Comparison of ENCODE assay signal across 18 cellular contexts in genomic region chr5:142007237-142007544, GRCh38. TPM values are rescaled to one million over a fixed set of nuclear protein-coding genes. Genes with fewer than 3 reads are reported as not detected.
A peak's percentile ranks its signal among the peaks of the same experiment; 100 is the strongest.
DNase-seq lines count a peak whose midpoint lies in the region; ATAC-seq and TF ChIP-seq lines count a peak whose summit lies in the region.
"Had no signal": no experiment of that assay in that cellular context is flagged by ENCODE, and none has a peak within 500 bp of the region (broad histone marks: within the 10 kb centered on the region; RNA-seq: fewer than 3 reads in every experiment).

No MANE protein-coding gene starts in this region.

- peak overlapping the region; percentile 39; the same call in 1 of the 2 replicates for H3K4me2 ChIP-seq in KMS-11
- no peak overlapping the region for H3K4me2 ChIP-seq in PC-3 (ENCODE audit: low read length)

- H3K79me2 ChIP-seq in KMS-11 (ENCODE audit: insufficient read depth, low read depth) = no peaks in the 10 kb centered on the region; the same call in 1 of the 2 replicates
- H3K79me2 ChIP-seq in PC-3 (ENCODE audit: low read length) = peaks cover 8% of the 10 kb centered on the region; the same call in 1 of the 2 replicates

- CTCF ChIA-PET in PC-3 (lab: Charles Lee) = interaction anchor here (0.6 kb wide), 1 partner anchor 58 kb away, joined by 5 read pairs; no protein-coding TSS in a partner anchor

- H3K36me3 ChIP-seq in KMS-11 (ENCODE audit: insufficient read depth) (no peaks in the 10 kb centered on the region), PC-3 (ENCODE audit: low read depth, low read length) (no peaks in the 10 kb centered on the region; the same call in none of the 2 replicates)

- H3K4me3 ChIP-seq in KMS-11 (IDR thresholded peaks at IDR 0.05; ENCODE audit: insufficient read depth, low read depth, low read length) (no peak overlapping the region), PC-3 (ENCODE audit: low read length) (no peak overlapping the region)
- H3K4me3 ChIP-seq: body of pancreas, gastrocnemius medialis had no signal

- intact Hi-C loops in PC-3 (cut with micrococcal nuclease) = no loop called here

- no peak for ATAC-seq in stimulated activated naive CD8-positive, alpha-beta T cell treated with anti-CD3 and anti-CD28 coated beads, Interleukin-15, Interleukin-2, amounts not matched to agents 100 U/mL and 50 U/mL, for 24 hours
- ATAC-seq in activated naive CD8-positive, alpha-beta T cell treated with anti-CD3 and anti-CD28 coated beads, Interleukin-2, amount 50 U/mL, for 24 hours = no peak
- ATAC-seq in PC-3 (no peak), HG03354 (IDR thresholded peaks at IDR 0.05; ENCODE audit: poor library complexity, severe bottlenecking, unreplicated experiment) (no peak)
- ATAC-seq: body of pancreas, gastrocnemius medialis, left lobe of liver had no signal

- no peaks in the 10 kb centered on the region for H3F3A ChIP-seq in PC-3 (ENCODE audit: low read length, unreplicated experiment)

- peaks cover 77% of the 10 kb centered on the region for H3K4me1 Mint-ChIP-seq in stimulated activated naive CD8-positive, alpha-beta T cell treated with anti-CD3 and anti-CD28 coated beads, Interleukin-15, Interleukin-2, amounts not matched to agents 100 ng/mL and 50 ng/mL, for 24 hours (ENCODE audit: low read depth)
- peaks cover 69% of the 10 kb centered on the region for H3K4me1 Mint-ChIP-seq in activated naive CD8-positive, alpha-beta T cell treated with anti-CD3 and anti-CD28 coated beads, Interleukin-2, amount 50 U/mL, for 24 hours

- H3K9me3 ChIP-seq in PC-3 (ENCODE audit: low read length) = no peaks in the 10 kb centered on the region
- H3K9me3 ChIP-seq: body of pancreas, gastrocnemius medialis had no signal

- DNase-seq in stimulated activated naive CD8-positive, alpha-beta T cell treated with anti-CD3 and anti-CD28 coated beads, Interleukin-15, Interleukin-2, amounts not matched to agents 100 U/mL and 50 U/mL, for 24 hours = no peak
- DNase-seq in activated naive CD8-positive, alpha-beta T cell treated with anti-CD3 and anti-CD28 coated beads, Interleukin-2, amount 50 U/mL, for 24 hours = no peak
- DNase-seq in PC-3 = no peak
- no peak for DNase-seq in hippocampal formation (lab: John Stamatoyannopoulos, UW)
- DNase-seq in NCI-H146 (lab: John Stamatoyannopoulos, UW) = no peak
- DNase-seq: activated CD4-positive, alpha-beta T cell treated with anti-CD3 and anti-CD28 coated beads, Interleukin-2, amount 50 U/mL, for 1 hour; body of pancreas; dermis blood vessel endothelial cell; gastrocnemius medialis; NCI-H2081; NCI-H524; nucleus accumbens had no signal

- H3K27me3 ChIP-seq in KMS-11 (ENCODE audit: insufficient read depth, low read depth) (no peaks in the 10 kb centered on the region), PC-3 (ENCODE audit: low read length) (no peaks in the 10 kb centered on the region)
- H3K27me3 ChIP-seq: body of pancreas, gastrocnemius medialis had no signal

- H4K20me1 ChIP-seq in KMS-11 (ENCODE audit: insufficient read depth) (no peaks in the 10 kb centered on the region), PC-3 (ENCODE audit: low read length) (no peaks in the 10 kb centered on the region)

- peak overlapping the region; percentile 79 for H3K4me3 Mint-ChIP-seq in stimulated activated naive CD8-positive, alpha-beta T cell treated with anti-CD3 and anti-CD28 coated beads, Interleukin-15, Interleukin-2, amounts not matched to agents 100 ng/mL and 50 ng/mL, for 24 hours
- peak overlapping the region; percentile 56 for H3K4me3 Mint-ChIP-seq in activated naive CD8-positive, alpha-beta T cell treated with anti-CD3 and anti-CD28 coated beads, Interleukin-2, amount 50 U/mL, for 24 hours

- H3K9me3 Mint-ChIP-seq in stimulated activated naive CD8-positive, alpha-beta T cell treated with anti-CD3 and anti-CD28 coated beads, Interleukin-15, Interleukin-2, amounts not matched to agents 100 ng/mL and 50 ng/mL, for 24 hours = no peaks in the 10 kb centered on the region
- no peaks in the 10 kb centered on the region for H3K9me3 Mint-ChIP-seq in activated naive CD8-positive, alpha-beta T cell treated with anti-CD3 and anti-CD28 coated beads, Interleukin-2, amount 50 U/mL, for 24 hours

- H3K27ac ChIP-seq in KMS-11 = peak overlapping the region; percentile 32; the same call in 1 of the 2 replicates
- H3K27ac ChIP-seq in PC-3 (ENCODE audit: low read length) = no peak overlapping the region
- H3K27ac ChIP-seq: body of pancreas, gastrocnemius medialis, HL-60 had no signal

- no peaks in the 10 kb centered on the region for H3K27me3 Mint-ChIP-seq in stimulated activated naive CD8-positive, alpha-beta T cell treated with anti-CD3 and anti-CD28 coated beads, Interleukin-15, Interleukin-2, amounts not matched to agents 100 ng/mL and 50 ng/mL, for 24 hours
- no peaks in the 10 kb centered on the region for H3K27me3 Mint-ChIP-seq in activated naive CD8-positive, alpha-beta T cell treated with anti-CD3 and anti-CD28 coated beads, Interleukin-2, amount 50 U/mL, for 24 hours

- TF ChIP-seq CTCF in KMS-11 (conservative IDR thresholded peaks at IDR 0.05; ENCODE audit: low read depth, low read length) (no peak), PC-3 (conservative IDR thresholded peaks at IDR 0.05; ENCODE audit: low read depth, low read length) (no peak)

- peaks cover 81% of the 10 kb centered on the region for H3K36me3 Mint-ChIP-seq in stimulated activated naive CD8-positive, alpha-beta T cell treated with anti-CD3 and anti-CD28 coated beads, Interleukin-15, Interleukin-2, amounts not matched to agents 100 ng/mL and 50 ng/mL, for 24 hours (ENCODE audit: low read depth)
- peaks cover 67% of the 10 kb centered on the region for H3K36me3 Mint-ChIP-seq in activated naive CD8-positive, alpha-beta T cell treated with anti-CD3 and anti-CD28 coated beads, Interleukin-2, amount 50 U/mL, for 24 hours (ENCODE audit: low read depth)

- H3K9me2 ChIP-seq in PC-3 (replicated peaks; ENCODE audit: low read length) = no peaks in the 10 kb centered on the region

- H3K9ac ChIP-seq in KMS-11 = no peak overlapping the region
- H3K9ac ChIP-seq in PC-3 (ENCODE audit: low read length) = no peak overlapping the region

- H3K4me1 ChIP-seq in KMS-11 (ENCODE audit: low read depth, poor library complexity, severe bottlenecking) (peaks cover 63% of the 10 kb centered on the region), PC-3 (ENCODE audit: insufficient read depth, low read length) (no peaks in the 10 kb centered on the region)

- no TSS peak for BruUV-seq in PC-3 (replicated peaks; lab: Mats Ljungman, UMichigan)

- H3K27ac Mint-ChIP-seq in stimulated activated naive CD8-positive, alpha-beta T cell treated with anti-CD3 and anti-CD28 coated beads, Interleukin-15, Interleukin-2, amounts not matched to agents 100 ng/mL and 50 ng/mL, for 24 hours = peak overlapping the region; percentile 95
- H3K27ac Mint-ChIP-seq in activated naive CD8-positive, alpha-beta T cell treated with anti-CD3 and anti-CD28 coated beads, Interleukin-2, amount 50 U/mL, for 24 hours = peak overlapping the region; percentile 84

- POLR2A ChIA-PET in PC-3 (lab: Charles Lee; ENCODE audit: unreplicated experiment) = no interaction called here

- no peak overlapping the region for H2AFZ ChIP-seq in KMS-11 (ENCODE audit: low read depth)
- no peak overlapping the region for H2AFZ ChIP-seq in PC-3 (ENCODE audit: low read length)

RNA-seq across cellular contexts. Expression of gene GNPDA1, which starts 5.6 kb away (rescaled TPM):
- 34.7 and 36.1 TPM in 2 replicates for total RNA-seq in PC-3 (2014; rRNA removed)

RNA-seq across cellular contexts. Expression of gene RNF14, which starts 38.3 kb away (rescaled TPM):
- 32.1 and 49.8 TPM in 2 replicates for total RNA-seq in PC-3 (2014; rRNA removed)

RNA-seq across cellular contexts. Expression of gene PCDH12, which starts 49.2 kb away (rescaled TPM):
- 0.15 TPM in 1 of 2 replicates, not detected in the other for total RNA-seq in PC-3 (2014; rRNA removed)
- total RNA-seq: SK-MEL-5 had no signal
